1 cellular context compared by ENCODE assay signal in the genomic region with DNA sequence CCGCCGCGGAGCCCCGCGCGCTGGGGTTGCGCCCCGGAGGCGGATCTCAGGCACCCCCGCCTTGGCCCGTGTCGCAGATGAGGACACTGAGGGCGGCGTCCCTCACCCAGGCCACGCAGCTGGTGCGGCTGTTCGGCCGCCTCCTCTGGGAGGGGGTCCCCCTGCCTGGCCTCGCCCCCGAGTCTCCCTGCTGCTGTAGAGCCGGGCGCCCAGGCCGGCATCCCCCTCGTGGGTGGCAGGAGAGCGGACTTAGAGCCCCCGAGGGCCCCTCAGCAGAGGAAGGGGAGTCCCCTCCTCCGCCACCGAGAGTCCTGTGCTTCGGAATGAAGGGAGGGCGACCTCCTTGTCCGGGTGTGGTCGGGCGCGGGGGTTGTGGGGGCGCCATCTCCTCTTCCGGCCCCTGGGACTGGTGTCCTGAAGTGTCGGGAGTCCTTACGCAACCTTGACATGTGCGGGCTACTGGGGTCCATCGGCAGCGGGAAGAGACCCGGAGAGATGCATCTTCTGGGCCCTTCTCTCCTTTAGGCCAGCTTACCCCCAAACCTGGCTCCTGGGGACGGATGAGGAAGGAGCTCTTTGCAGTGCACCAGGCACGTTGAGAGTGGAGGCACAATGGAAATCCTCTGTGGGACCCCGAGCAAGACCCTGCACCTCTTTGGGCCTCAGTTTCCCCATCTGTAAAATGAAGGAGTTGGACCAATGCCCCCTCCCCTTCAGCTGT.
A peak's percentile ranks its signal among the peaks of the same experiment; 100 is the strongest.
TF ChIP-seq lines count a peak whose summit lies in the region.

No MANE protein-coding gene starts in this region.

TF ChIP-seq in HEK293, 187 proteins besides CTCF, POLR2A, EP300 and RAD21 (continued from another document):
- TF ChIP-seq, protein P1, sequence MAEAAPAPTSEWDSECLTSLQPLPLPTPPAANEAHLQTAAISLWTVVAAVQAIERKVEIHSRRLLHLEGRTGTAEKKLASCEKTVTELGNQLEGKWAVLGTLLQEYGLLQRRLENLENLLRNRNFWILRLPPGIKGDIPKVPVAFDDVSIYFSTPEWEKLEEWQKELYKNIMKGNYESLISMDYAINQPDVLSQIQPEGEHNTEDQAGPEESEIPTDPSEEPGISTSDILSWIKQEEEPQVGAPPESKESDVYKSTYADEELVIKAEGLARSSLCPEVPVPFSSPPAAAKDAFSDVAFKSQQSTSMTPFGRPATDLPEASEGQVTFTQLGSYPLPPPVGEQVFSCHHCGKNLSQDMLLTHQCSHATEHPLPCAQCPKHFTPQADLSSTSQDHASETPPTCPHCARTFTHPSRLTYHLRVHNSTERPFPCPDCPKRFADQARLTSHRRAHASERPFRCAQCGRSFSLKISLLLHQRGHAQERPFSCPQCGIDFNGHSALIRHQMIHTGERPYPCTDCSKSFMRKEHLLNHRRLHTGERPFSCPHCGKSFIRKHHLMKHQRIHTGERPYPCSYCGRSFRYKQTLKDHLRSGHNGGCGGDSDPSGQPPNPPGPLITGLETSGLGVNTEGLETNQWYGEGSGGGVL (tag by site-specific recombination; IDR thresholded peaks at IDR 0.05), result peak; percentile 27
- peak; percentile 89 for TF ChIP-seq ZNF335 (tag by site-specific recombination; conservative IDR thresholded peaks at IDR 0.05)
- no peak for TF ChIP-seq IKZF3 (tag by site-specific recombination; IDR thresholded peaks at IDR 0.05)
- TF ChIP-seq, protein P2, sequence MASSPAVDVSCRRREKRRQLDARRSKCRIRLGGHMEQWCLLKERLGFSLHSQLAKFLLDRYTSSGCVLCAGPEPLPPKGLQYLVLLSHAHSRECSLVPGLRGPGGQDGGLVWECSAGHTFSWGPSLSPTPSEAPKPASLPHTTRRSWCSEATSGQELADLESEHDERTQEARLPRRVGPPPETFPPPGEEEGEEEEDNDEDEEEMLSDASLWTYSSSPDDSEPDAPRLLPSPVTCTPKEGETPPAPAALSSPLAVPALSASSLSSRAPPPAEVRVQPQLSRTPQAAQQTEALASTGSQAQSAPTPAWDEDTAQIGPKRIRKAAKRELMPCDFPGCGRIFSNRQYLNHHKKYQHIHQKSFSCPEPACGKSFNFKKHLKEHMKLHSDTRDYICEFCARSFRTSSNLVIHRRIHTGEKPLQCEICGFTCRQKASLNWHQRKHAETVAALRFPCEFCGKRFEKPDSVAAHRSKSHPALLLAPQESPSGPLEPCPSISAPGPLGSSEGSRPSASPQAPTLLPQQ (tag by site-specific recombination; IDR thresholded peaks at IDR 0.05), result 0 out of 2 replicates have a peak, but pooled peaks have one; percentile 52
- TF ChIP-seq YY1 (tag by site-specific recombination; IDR thresholded peaks at IDR 0.05), result no peak
- no peak for TF ChIP-seq ZNF354C (tag by site-specific recombination; IDR thresholded peaks at IDR 0.05; ENCODE audit: borderline replicate concordance, low read depth)
- TF ChIP-seq, protein P3, sequence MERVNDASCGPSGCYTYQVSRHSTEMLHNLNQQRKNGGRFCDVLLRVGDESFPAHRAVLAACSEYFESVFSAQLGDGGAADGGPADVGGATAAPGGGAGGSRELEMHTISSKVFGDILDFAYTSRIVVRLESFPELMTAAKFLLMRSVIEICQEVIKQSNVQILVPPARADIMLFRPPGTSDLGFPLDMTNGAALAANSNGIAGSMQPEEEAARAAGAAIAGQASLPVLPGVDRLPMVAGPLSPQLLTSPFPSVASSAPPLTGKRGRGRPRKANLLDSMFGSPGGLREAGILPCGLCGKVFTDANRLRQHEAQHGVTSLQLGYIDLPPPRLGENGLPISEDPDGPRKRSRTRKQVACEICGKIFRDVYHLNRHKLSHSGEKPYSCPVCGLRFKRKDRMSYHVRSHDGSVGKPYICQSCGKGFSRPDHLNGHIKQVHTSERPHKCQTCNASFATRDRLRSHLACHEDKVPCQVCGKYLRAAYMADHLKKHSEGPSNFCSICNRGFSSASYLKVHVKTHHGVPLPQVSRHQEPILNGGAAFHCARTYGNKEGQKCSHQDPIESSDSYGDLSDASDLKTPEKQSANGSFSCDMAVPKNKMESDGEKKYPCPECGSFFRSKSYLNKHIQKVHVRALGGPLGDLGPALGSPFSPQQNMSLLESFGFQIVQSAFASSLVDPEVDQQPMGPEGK (tag by site-specific recombination; IDR thresholded peaks at IDR 0.05), result peak; percentile 84
- TF ChIP-seq ZNF777 (tag by site-specific recombination; IDR thresholded peaks at IDR 0.05; ENCODE audit: borderline replicate concordance), result peak; percentile 41; the same call in 1 of the 2 replicates
- TF ChIP-seq ZNF341 (tag by site-specific recombination; IDR thresholded peaks at IDR 0.05; ENCODE audit: low read depth), result peak; percentile 63
- TF ChIP-seq, protein P4, sequence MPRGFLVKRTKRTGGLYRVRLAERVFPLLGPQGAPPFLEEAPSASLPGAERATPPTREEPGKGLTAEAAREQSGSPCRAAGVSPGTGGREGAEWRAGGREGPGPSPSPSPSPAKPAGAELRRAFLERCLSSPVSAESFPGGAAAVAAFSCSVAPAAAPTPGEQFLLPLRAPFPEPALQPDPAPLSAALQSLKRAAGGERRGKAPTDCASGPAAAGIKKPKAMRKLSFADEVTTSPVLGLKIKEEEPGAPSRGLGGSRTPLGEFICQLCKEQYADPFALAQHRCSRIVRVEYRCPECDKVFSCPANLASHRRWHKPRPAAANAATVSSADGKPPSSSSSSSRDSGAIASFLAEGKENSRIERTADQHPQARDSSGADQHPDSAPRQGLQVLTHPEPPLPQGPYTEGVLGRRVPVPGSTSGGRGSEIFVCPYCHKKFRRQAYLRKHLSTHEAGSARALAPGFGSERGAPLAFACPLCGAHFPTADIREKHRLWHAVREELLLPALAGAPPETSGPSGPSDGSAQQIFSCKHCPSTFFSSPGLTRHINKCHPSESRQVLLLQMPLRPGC (tag by site-specific recombination; IDR thresholded peaks at IDR 0.05), result peak; percentile 15; the same call in 1 of the 2 replicates
- TF ChIP-seq, protein P5, sequence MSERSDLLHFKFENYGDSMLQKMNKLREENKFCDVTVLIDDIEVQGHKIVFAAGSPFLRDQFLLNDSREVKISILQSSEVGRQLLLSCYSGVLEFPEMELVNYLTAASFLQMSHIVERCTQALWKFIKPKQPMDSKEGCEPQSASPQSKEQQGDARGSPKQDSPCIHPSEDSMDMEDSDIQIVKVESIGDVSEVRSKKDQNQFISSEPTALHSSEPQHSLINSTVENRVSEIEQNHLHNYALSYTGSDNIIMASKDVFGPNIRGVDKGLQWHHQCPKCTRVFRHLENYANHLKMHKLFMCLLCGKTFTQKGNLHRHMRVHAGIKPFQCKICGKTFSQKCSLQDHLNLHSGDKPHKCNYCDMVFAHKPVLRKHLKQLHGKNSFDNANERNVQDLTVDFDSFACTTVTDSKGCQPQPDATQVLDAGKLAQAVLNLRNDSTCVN (tag by site-specific recombination; optimal IDR thresholded peaks at IDR 0.05), result peak; percentile 16
- peak; percentile 51; the same call in 1 of the 2 replicates for TF ChIP-seq ZNF366 (tag by site-specific recombination; conservative IDR thresholded peaks at IDR 0.05)
- TF ChIP-seq ZNF529 (tag by site-specific recombination; IDR thresholded peaks at IDR 0.05; ENCODE audit: insufficient replicate concordance), result no peak
- TF ChIP-seq, protein P6, sequence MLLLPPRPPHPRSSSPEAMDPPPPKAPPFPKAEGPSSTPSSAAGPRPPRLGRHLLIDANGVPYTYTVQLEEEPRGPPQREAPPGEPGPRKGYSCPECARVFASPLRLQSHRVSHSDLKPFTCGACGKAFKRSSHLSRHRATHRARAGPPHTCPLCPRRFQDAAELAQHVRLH (tag by site-specific recombination; IDR thresholded peaks at IDR 0.05), result no peak
- TF ChIP-seq ZEB2 (tag by site-specific recombination; IDR thresholded peaks at IDR 0.05), result 0 out of 2 replicates have a peak, but pooled peaks have one; percentile 38
- no peak for TF ChIP-seq ZFP69B (tag by site-specific recombination; IDR thresholded peaks at IDR 0.05)
- no peak for TF ChIP-seq ZNF830 (tag by site-specific recombination; IDR thresholded peaks at IDR 0.05; ENCODE audit: low read depth)
- no peak for TF ChIP-seq ZNF792 (tag by site-specific recombination; IDR thresholded peaks at IDR 0.05)
- TF ChIP-seq EGR2 (tag by site-specific recombination; IDR thresholded peaks at IDR 0.05; ENCODE audit: low read depth), result peak; percentile 65
- peak; percentile 80 for TF ChIP-seq ZFHX2 (tag by site-specific recombination; conservative IDR thresholded peaks at IDR 0.05)
- no peak for TF ChIP-seq SETDB1 (IDR thresholded peaks at IDR 0.05; ENCODE audit: insufficient read length, low read length)
- TF ChIP-seq BCL11B (tag by site-specific recombination; IDR thresholded peaks at IDR 0.05; ENCODE audit: low read depth), result 0 out of 2 replicates have a peak, but pooled peaks have one; percentile 29
- TF ChIP-seq KLF1 (tag by site-specific recombination; IDR thresholded peaks at IDR 0.05), result peak; percentile 67
- TF ChIP-seq, protein P7, sequence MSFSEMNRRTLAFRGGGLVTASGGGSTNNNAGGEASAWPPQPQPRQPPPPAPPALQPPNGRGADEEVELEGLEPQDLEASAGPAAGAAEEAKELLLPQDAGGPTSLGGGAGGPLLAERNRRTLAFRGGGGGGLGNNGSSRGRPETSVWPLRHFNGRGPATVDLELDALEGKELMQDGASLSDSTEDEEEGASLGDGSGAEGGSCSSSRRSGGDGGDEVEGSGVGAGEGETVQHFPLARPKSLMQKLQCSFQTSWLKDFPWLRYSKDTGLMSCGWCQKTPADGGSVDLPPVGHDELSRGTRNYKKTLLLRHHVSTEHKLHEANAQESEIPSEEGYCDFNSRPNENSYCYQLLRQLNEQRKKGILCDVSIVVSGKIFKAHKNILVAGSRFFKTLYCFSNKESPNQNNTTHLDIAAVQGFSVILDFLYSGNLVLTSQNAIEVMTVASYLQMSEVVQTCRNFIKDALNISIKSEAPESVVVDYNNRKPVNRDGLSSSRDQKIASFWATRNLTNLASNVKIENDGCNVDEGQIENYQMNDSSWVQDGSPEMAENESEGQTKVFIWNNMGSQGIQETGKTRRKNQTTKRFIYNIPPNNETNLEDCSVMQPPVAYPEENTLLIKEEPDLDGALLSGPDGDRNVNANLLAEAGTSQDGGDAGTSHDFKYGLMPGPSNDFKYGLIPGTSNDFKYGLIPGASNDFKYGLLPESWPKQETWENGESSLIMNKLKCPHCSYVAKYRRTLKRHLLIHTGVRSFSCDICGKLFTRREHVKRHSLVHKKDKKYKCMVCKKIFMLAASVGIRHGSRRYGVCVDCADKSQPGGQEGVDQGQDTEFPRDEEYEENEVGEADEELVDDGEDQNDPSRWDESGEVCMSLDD (tag by site-specific recombination; IDR thresholded peaks at IDR 0.05), result peak; percentile 86
- peak; percentile 7; the same call in 1 of the 2 replicates for TF ChIP-seq ZBTB7A (tag by site-specific recombination; IDR thresholded peaks at IDR 0.05; ENCODE audit: low read depth)
- TF ChIP-seq, protein P8, sequence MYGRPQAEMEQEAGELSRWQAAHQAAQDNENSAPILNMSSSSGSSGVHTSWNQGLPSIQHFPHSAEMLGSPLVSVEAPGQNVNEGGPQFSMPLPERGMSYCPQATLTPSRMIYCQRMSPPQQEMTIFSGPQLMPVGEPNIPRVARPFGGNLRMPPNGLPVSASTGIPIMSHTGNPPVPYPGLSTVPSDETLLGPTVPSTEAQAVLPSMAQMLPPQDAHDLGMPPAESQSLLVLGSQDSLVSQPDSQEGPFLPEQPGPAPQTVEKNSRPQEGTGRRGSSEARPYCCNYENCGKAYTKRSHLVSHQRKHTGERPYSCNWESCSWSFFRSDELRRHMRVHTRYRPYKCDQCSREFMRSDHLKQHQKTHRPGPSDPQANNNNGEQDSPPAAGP (tag by site-specific recombination; IDR thresholded peaks at IDR 0.05), result peak; percentile 64
- 0 out of 2 replicates have a peak, but pooled peaks have one; percentile 25 for TF ChIP-seq ZNF785 (tag by site-specific recombination; IDR thresholded peaks at IDR 0.05)
- TF ChIP-seq, protein P9, sequence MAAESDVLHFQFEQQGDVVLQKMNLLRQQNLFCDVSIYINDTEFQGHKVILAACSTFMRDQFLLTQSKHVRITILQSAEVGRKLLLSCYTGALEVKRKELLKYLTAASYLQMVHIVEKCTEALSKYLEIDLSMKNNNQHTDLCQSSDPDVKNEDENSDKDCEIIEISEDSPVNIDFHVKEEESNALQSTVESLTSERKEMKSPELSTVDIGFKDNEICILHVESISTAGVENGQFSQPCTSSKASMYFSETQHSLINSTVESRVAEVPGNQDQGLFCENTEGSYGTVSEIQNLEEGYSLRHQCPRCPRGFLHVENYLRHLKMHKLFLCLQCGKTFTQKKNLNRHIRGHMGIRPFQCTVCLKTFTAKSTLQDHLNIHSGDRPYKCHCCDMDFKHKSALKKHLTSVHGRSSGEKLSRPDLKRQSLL (tag by site-specific recombination; IDR thresholded peaks at IDR 0.05), result 0 out of 2 replicates have a peak, but pooled peaks have one; percentile 23
- TF ChIP-seq FEZF1 (tag by site-specific recombination; IDR thresholded peaks at IDR 0.05), result no peak
- no peak for TF ChIP-seq SCRT2 (tag by site-specific recombination; IDR thresholded peaks at IDR 0.05)
- no peak for TF ChIP-seq PRDM1 (tag by site-specific recombination; IDR thresholded peaks at IDR 0.05)
- peak; percentile 32; the same call in 1 of the 2 replicates for TF ChIP-seq BCL11A (tag by site-specific recombination; IDR thresholded peaks at IDR 0.05; ENCODE audit: low read depth)
- TF ChIP-seq ZNF24 (tag by site-specific recombination; IDR thresholded peaks at IDR 0.05), result 0 out of 2 replicates have a peak, but pooled peaks have one; percentile 17
- TF ChIP-seq GLI4 (tag by site-specific recombination; IDR thresholded peaks at IDR 0.05), result 0 out of 2 replicates have a peak, but pooled peaks have one; percentile 4
- peak; percentile 47 for TF ChIP-seq KLF8 (tag by site-specific recombination; IDR thresholded peaks at IDR 0.05)
- peak; percentile 98 for TF ChIP-seq GLIS2 (tag by site-specific recombination; IDR thresholded peaks at IDR 0.05)
- TF ChIP-seq ZNF473 (tag by site-specific recombination; IDR thresholded peaks at IDR 0.05), result no peak
- TF ChIP-seq ZIC2 (tag by site-specific recombination; IDR thresholded peaks at IDR 0.05), result peak; percentile 16
- no peak for TF ChIP-seq ZFP3 (tag by site-specific recombination; IDR thresholded peaks at IDR 0.05; ENCODE audit: low read depth)
- no peak for TF ChIP-seq ZNF629 (tag by site-specific recombination; IDR thresholded peaks at IDR 0.05)
- TF ChIP-seq ZNF658 (tag by site-specific recombination; IDR thresholded peaks at IDR 0.05), result no peak
- TF ChIP-seq ZNF76 (tag by site-specific recombination; IDR thresholded peaks at IDR 0.05; ENCODE audit: borderline replicate concordance, low read depth), result peak; percentile 56; the same call in 1 of the 2 replicates
- TF ChIP-seq ZXDB (tag by site-specific recombination; IDR thresholded peaks at IDR 0.05), result peak; percentile 34
- TF ChIP-seq ZNF133 (tag by site-specific recombination; IDR thresholded peaks at IDR 0.05), result no peak
